ENCODE assay signal across 18 cellular contexts in genomic region chr7:75858430-75858829, GRCh38. TPM values are rescaled to one million over a fixed set of nuclear protein-coding genes. Genes with fewer than 3 reads are reported as not detected.
DNase-seq lines count a peak whose midpoint lies in the region; ATAC-seq, FAIRE-seq and TF ChIP-seq lines count a peak whose summit lies in the region.
"Had no signal": no experiment of that assay in that cellular context is flagged by ENCODE, and none has a peak within 500 bp of the region (broad histone marks: within the 10 kb centered on the region; RNA-seq: fewer than 3 reads in every experiment).

No MANE protein-coding gene starts in this region.

- CTCF ChIA-PET in activated CD8-positive, alpha-beta T cell treated with anti-CD3 and anti-CD28 coated beads for 36 hours (lab: Charles Lee) = no interaction called here
- CTCF ChIA-PET in activated CD8-positive, alpha-beta T cell treated with anti-CD3 and anti-CD28 coated beads, Interleukin-2, amount 10 ng/mL, durations not matched to agents 7 days and 5 days (lab: Charles Lee) = no interaction called here
- CTCF ChIA-PET in CD8-positive, alpha-beta T cell (lab: Charles Lee) = no interaction called here
- CTCF ChIA-PET in K562 (lab: Yijun Ruan, JAX; ENCODE audit: low intra/inter-chr PET ratio) = no interaction called here

- in situ Hi-C loops in K562 (cut with MboI) = no loop called here

- TF ChIP-seq EP300 in K562 (IDR thresholded peaks at IDR 0.05; ENCODE audit: low read length) = no peak

- no TSS peak for BruUV-seq in K562 (replicated peaks; lab: Mats Ljungman, UMichigan)

- no peaks in the 10 kb centered on the region for H3K36me3 ChIP-seq in CD8-positive, alpha-beta T cell (ENCODE audit: insufficient read depth, low read length)
- no peaks in the 10 kb centered on the region; the same call in 2 of the 3 replicates for H3K36me3 ChIP-seq in K562 (ENCODE audit: control insufficient read depth, insufficient read depth, low read length)

- peaks cover 4% of the 10 kb centered on the region for H3K4me1 Mint-ChIP-seq in activated CD8-positive, alpha-beta T cell treated with anti-CD3 and anti-CD28 coated beads for 36 hours (ENCODE audit: low read depth)
- no peaks in the 10 kb centered on the region for H3K4me1 Mint-ChIP-seq in activated CD8-positive, alpha-beta T cell treated with anti-CD3 and anti-CD28 coated beads, Interleukin-2, amount 10 ng/mL, durations not matched to agents 7 days and 5 days (ENCODE audit: low read depth)
- H3K4me1 Mint-ChIP-seq in CD8-positive, alpha-beta T cell (ENCODE audit: low read depth) = no peaks in the 10 kb centered on the region
- H3K4me1 Mint-ChIP-seq: CD8-positive, alpha-beta memory T cell; H9 had no signal

- no peak for TF ChIP-seq RAD21 in K562 (CRISPR knock-in tag; conservative IDR thresholded peaks at IDR 0.05 in 1 of 2, IDR thresholded peaks at IDR 0.05 in 1 of 2)

- POLR2A ChIA-PET in activated CD8-positive, alpha-beta T cell treated with anti-CD3 and anti-CD28 coated beads for 36 hours (lab: Charles Lee) = no interaction called here
- POLR2A ChIA-PET in activated CD8-positive, alpha-beta T cell treated with anti-CD3 and anti-CD28 coated beads, Interleukin-2, amount 10 ng/mL, durations not matched to agents 7 days and 5 days (lab: Charles Lee) = no interaction called here
- POLR2A ChIA-PET in CD8-positive, alpha-beta T cell (lab: Charles Lee) = no interaction called here
- POLR2A ChIA-PET in K562 (lab: Yijun Ruan, JAX) = no interaction called here

- ATAC-seq in activated CD8-positive, alpha-beta T cell treated with anti-CD3 and anti-CD28 coated beads for 36 hours = no peak
- no peak for ATAC-seq in activated CD8-positive, alpha-beta T cell treated with anti-CD3 and anti-CD28 coated beads, Interleukin-2, amount 10 ng/mL, durations not matched to agents 7 days and 5 days
- ATAC-seq in CD8-positive, alpha-beta T cell = no peak
- ATAC-seq in K562 (no peak), GM19463 (IDR thresholded peaks at IDR 0.05; ENCODE audit: unreplicated experiment) (no peak)

- H3K9me3 ChIP-seq in CD8-positive, alpha-beta T cell (ENCODE audit: low read length) = no peaks in the 10 kb centered on the region
- H3K9me3 ChIP-seq in K562 (replicated peaks; ENCODE audit: control insufficient read depth, insufficient read depth, low read depth, low read length) = no peaks in the 10 kb centered on the region

- no peaks in the 10 kb centered on the region for H3K9me3 Mint-ChIP-seq in activated CD8-positive, alpha-beta T cell treated with anti-CD3 and anti-CD28 coated beads for 36 hours
- H3K9me3 Mint-ChIP-seq in activated CD8-positive, alpha-beta T cell treated with anti-CD3 and anti-CD28 coated beads, Interleukin-2, amount 10 ng/mL, durations not matched to agents 7 days and 5 days (ENCODE audit: insufficient read depth) = no peaks in the 10 kb centered on the region
- H3K9me3 Mint-ChIP-seq in CD8-positive, alpha-beta T cell = no peaks in the 10 kb centered on the region
- H3K9me3 Mint-ChIP-seq: H9 had no signal

- H3K27me3 Mint-ChIP-seq in activated CD8-positive, alpha-beta T cell treated with anti-CD3 and anti-CD28 coated beads for 36 hours = peaks cover 4% of the 10 kb centered on the region
- H3K27me3 Mint-ChIP-seq in activated CD8-positive, alpha-beta T cell treated with anti-CD3 and anti-CD28 coated beads, Interleukin-2, amount 10 ng/mL, durations not matched to agents 7 days and 5 days (ENCODE audit: low read depth) = peaks cover 7% of the 10 kb centered on the region
- peaks cover 4% of the 10 kb centered on the region for H3K27me3 Mint-ChIP-seq in CD8-positive, alpha-beta T cell (ENCODE audit: low read depth)

- no peak overlapping the region for H3K9ac ChIP-seq in K562 (ENCODE audit: insufficient read depth in 1 of 2, low read depth in 2 of 2, low read length in 2 of 2)

- H3K4me2 ChIP-seq in K562 (ENCODE audit: insufficient read depth, low read length) = no peak overlapping the region

- no peaks in the 10 kb centered on the region for H3K4me1 ChIP-seq in CD8-positive, alpha-beta T cell (ENCODE audit: insufficient read depth, low read length)
- H3K4me1 ChIP-seq in K562 (replicated peaks in 1 of 2; ENCODE audit: control insufficient read depth in 2 of 2, insufficient read depth in 2 of 2, low read length in 2 of 2) = no peaks in the 10 kb centered on the region
- H3K4me1 ChIP-seq: Caco-2 had no signal

- intact Hi-C loops in activated CD8-positive, alpha-beta T cell treated with anti-CD3 and anti-CD28 coated beads for 36 hours (cut with micrococcal nuclease) = no loop called here
- intact Hi-C loops in CD8-positive, alpha-beta T cell (cut with DNase I, micrococcal nuclease) = no loop called here
- intact Hi-C loops in K562 (cut with micrococcal nuclease) = no loop called here

- no peaks in the 10 kb centered on the region for H3K79me2 ChIP-seq in K562 (ENCODE audit: control insufficient read depth, insufficient read depth, low read length)

- no peak overlapping the region for H3K27ac ChIP-seq in CD8-positive, alpha-beta T cell (ENCODE audit: low read depth, low read length)
- H3K27ac ChIP-seq in K562 (ENCODE audit: extremely low read depth, low read depth, low read length) = no peak overlapping the region

- no peaks in the 10 kb centered on the region for H3K9me1 ChIP-seq in K562 (ENCODE audit: control insufficient read depth, insufficient read depth, low read length)

- FAIRE-seq in A204.1 (lab: Jason Lieb, UNC) (peak; percentile 40), K562 (lab: Jason Lieb, UNC) (no peak)
- FAIRE-seq: GM18507 had no signal

- H3K36me3 Mint-ChIP-seq in activated CD8-positive, alpha-beta T cell treated with anti-CD3 and anti-CD28 coated beads for 36 hours (ENCODE audit: low read depth) = no peaks in the 10 kb centered on the region
- H3K36me3 Mint-ChIP-seq in activated CD8-positive, alpha-beta T cell treated with anti-CD3 and anti-CD28 coated beads, Interleukin-2, amount 10 ng/mL, durations not matched to agents 7 days and 5 days (ENCODE audit: low read depth) = no peaks in the 10 kb centered on the region
- H3K36me3 Mint-ChIP-seq in CD8-positive, alpha-beta T cell = no peaks in the 10 kb centered on the region

- DNase-seq in activated CD8-positive, alpha-beta T cell treated with anti-CD3 and anti-CD28 coated beads for 36 hours = no peak
- DNase-seq in activated CD8-positive, alpha-beta T cell treated with anti-CD3 and anti-CD28 coated beads, Interleukin-2, amount 10 ng/mL, durations not matched to agents 7 days and 5 days = no peak
- no peak for DNase-seq in CD8-positive, alpha-beta T cell
- DNase-seq in K562 (ENCODE audit: extremely low read depth in 1 of 4, low spot score in 3 of 4) (no peak), NCI-H1105 (lab: John Stamatoyannopoulos, UW) (no peak), MV-4-11 (lab: John Stamatoyannopoulos, UW) (no peak)
- DNase-seq: 8988T; ACHN; C1 segment of cervical spinal cord; Caco-2; CD8-positive, alpha-beta memory T cell; DMS53; GOT3; H9 had no signal

- no peak overlapping the region for H2AFZ ChIP-seq in K562 (ENCODE audit: low read depth, low read length)

- peak overlapping the region; percentile 7 for H3K27ac Mint-ChIP-seq in activated CD8-positive, alpha-beta T cell treated with anti-CD3 and anti-CD28 coated beads for 36 hours
- H3K27ac Mint-ChIP-seq in activated CD8-positive, alpha-beta T cell treated with anti-CD3 and anti-CD28 coated beads, Interleukin-2, amount 10 ng/mL, durations not matched to agents 7 days and 5 days = no peak overlapping the region
- H3K27ac Mint-ChIP-seq in CD8-positive, alpha-beta T cell = no peak overlapping the region
- H3K27ac Mint-ChIP-seq: H9 had no signal

- no peak overlapping the region for H3K4me3 ChIP-seq in CD8-positive, alpha-beta T cell (ENCODE audit: low read depth, low read length)
- no peak overlapping the region for H3K4me3 ChIP-seq in K562

- H3K4me3 Mint-ChIP-seq in activated CD8-positive, alpha-beta T cell treated with anti-CD3 and anti-CD28 coated beads for 36 hours = no peak overlapping the region
- no peak overlapping the region for H3K4me3 Mint-ChIP-seq in activated CD8-positive, alpha-beta T cell treated with anti-CD3 and anti-CD28 coated beads, Interleukin-2, amount 10 ng/mL, durations not matched to agents 7 days and 5 days
- no peak overlapping the region for H3K4me3 Mint-ChIP-seq in CD8-positive, alpha-beta T cell
- H3K4me3 Mint-ChIP-seq: CD8-positive, alpha-beta memory T cell; H9 had no signal

- peak; percentile 76 for TF ChIP-seq CTCF in activated CD8-positive, alpha-beta T cell treated with anti-CD3 and anti-CD28 coated beads for 36 hours (IDR thresholded peaks at IDR 0.05)
- peak; percentile 15 for TF ChIP-seq CTCF in CD8-positive, alpha-beta T cell (IDR thresholded peaks at IDR 0.05)
- TF ChIP-seq CTCF in K562 (IDR thresholded peaks at IDR 0.05 in 2 of 3, conservative IDR thresholded peaks at IDR 0.05 in 1 of 3; ENCODE audit: insufficient read depth in 2 of 3, low read depth in 1 of 3, low read length in 3 of 3) = no peak

- no peak for TF ChIP-seq POLR2A in K562 (conservative IDR thresholded peaks at IDR 0.05)

- no peaks in the 10 kb centered on the region for H4K20me1 ChIP-seq in K562 (replicated peaks; ENCODE audit: control insufficient read depth, insufficient read depth, low read length)

- H3K27me3 ChIP-seq in CD8-positive, alpha-beta T cell (ENCODE audit: insufficient read depth, low read length) = no peaks in the 10 kb centered on the region
- H3K27me3 ChIP-seq in K562 (ENCODE audit: control insufficient read depth in 2 of 2, insufficient read depth in 2 of 2, low read length in 2 of 2) = no peaks in the 10 kb centered on the region

RNA-seq across cellular contexts. Expression of gene RHBDD2, which starts 20.4 kb away (rescaled TPM):
- total RNA-seq in activated CD8-positive, alpha-beta T cell treated with anti-CD3 and anti-CD28 coated beads for 36 hours = 10 to 100 TPM; 21.7 to 23.1 TPM
- total RNA-seq in activated CD8-positive, alpha-beta T cell treated with anti-CD3 and anti-CD28 coated beads, Interleukin-2, amount 10 ng/mL, durations not matched to agents 7 days and 5 days = 10 to 100 TPM; 18.1 to 18.4 TPM
- total RNA-seq in CD8-positive, alpha-beta T cell = 100 to 1,000 TPM; 167 to 173 TPM
- total RNA-seq in K562 (2011; cell fraction: chromatin; rRNA removed; ENCODE audit: low replicate concordance) = 22.0 and 61.8 TPM in 2 replicates
- total RNA-seq in K562 (2011; cell fraction: nucleolus; rRNA removed) = 61.1 and 68.0 TPM in 2 replicates
- total RNA-seq in K562 (2011; cell fraction: nucleoplasm; rRNA removed) = 53.5 and 72.0 TPM in 2 replicates
- 22.3 and 29.1 TPM in 2 replicates for total RNA-seq in K562 (2014; rRNA removed)
- total RNA-seq in K562 (2014; rRNA removed; fragmentation: Illumina TruSeq; extraction: Trizol) = 11.0 and 11.8 TPM in 2 replicates
- total RNA-seq in K562 (2015; rRNA removed; fragmentation: Illumina TruSeq; extraction: Trizol) = 14.5 and 14.9 TPM in 2 replicates
- 33.6 and 36.7 TPM in 2 replicates for total RNA-seq in K562 (2021)
- polyA plus RNA-seq in K562 (2011; rRNA removed) = 17.9 and 33.4 TPM in 2 replicates
- polyA plus RNA-seq in K562 (2011; cell fraction: cytosol; rRNA removed) = 31.3 and 72.7 TPM in 2 replicates
- 19.7 and 50.0 TPM in 2 replicates for polyA plus RNA-seq in K562 (2011; cell fraction: nucleus; rRNA removed)
- 37.9 and 107 TPM in 2 replicates for polyA plus RNA-seq in K562 (2012)
- polyA plus RNA-seq in K562 (2014; fragmentation: Illumina TruSeq; extraction: Trizol) = 23.8 and 45.5 TPM in 2 replicates
- polyA plus RNA-seq in K562 (2014; fragmentation: Nextera tagmentation; extraction: Ambion mirVana) = 1 to 10 TPM; 3.3 to 5.4 TPM
- polyA plus RNA-seq in K562 (2014; rRNA removed) = 20.1 and 20.9 TPM in 2 replicates
- 12.8 and 15.1 TPM in 2 replicates for polyA minus RNA-seq in K562 (2011; rRNA and poly(A)+ RNA removed)
- 20.8 and 31.7 TPM in 2 replicates for polyA minus RNA-seq in K562 (2011; cell fraction: cytosol; rRNA and poly(A)+ RNA removed)
- polyA minus RNA-seq in K562 (2011; cell fraction: nucleus; rRNA and poly(A)+ RNA removed) = 10.0 and 15.5 TPM in 2 replicates

RNA-seq across cellular contexts. Expression of gene CCL24, which starts 44.8 kb away (rescaled TPM):
- not detected for total RNA-seq in activated CD8-positive, alpha-beta T cell treated with anti-CD3 and anti-CD28 coated beads for 36 hours
- total RNA-seq in activated CD8-positive, alpha-beta T cell treated with anti-CD3 and anti-CD28 coated beads, Interleukin-2, amount 10 ng/mL, durations not matched to agents 7 days and 5 days = not detected
- not detected for total RNA-seq in CD8-positive, alpha-beta T cell
- total RNA-seq in K562 (2011; cell fraction: chromatin; rRNA removed; ENCODE audit: low replicate concordance) = 2.5 TPM in 1 of 2 replicates, not detected in the other
- 2.9 and 3.2 TPM in 2 replicates for total RNA-seq in K562 (2011; cell fraction: nucleolus; rRNA removed)
- total RNA-seq in K562 (2011; cell fraction: nucleoplasm; rRNA removed) = 2.6 TPM in 1 of 2 replicates, not detected in the other
- total RNA-seq in K562 (2014; rRNA removed) (0.45 and 1.0 TPM in 2 replicates), K562 (2014; rRNA removed; fragmentation: Illumina TruSeq; extraction: Trizol) (0.38 and 0.58 TPM in 2 replicates), K562 (2015; rRNA removed; fragmentation: Illumina TruSeq; extraction: Trizol) (1.8 TPM in 2 replicates), K562 (2021) (0.45 and 0.80 TPM in 2 replicates)
- polyA plus RNA-seq in K562 (2011; rRNA removed) (1.1 and 3.6 TPM in 2 replicates), K562 (2014; fragmentation: Illumina TruSeq; extraction: Trizol) (1.0 TPM in 2 replicates), K562 (2014; fragmentation: Nextera tagmentation; extraction: Ambion mirVana) (under 1 TPM in 1 of 2 experiments, not detected in 1; 0.85 TPM), K562 (2014; rRNA removed) (0.77 and 1.3 TPM in 2 replicates)
- polyA plus RNA-seq in K562 (2011; cell fraction: cytosol; rRNA removed) = 1.7 and 10.5 TPM in 2 replicates
- polyA plus RNA-seq in K562 (2011; cell fraction: nucleus; rRNA removed) = 2.2 TPM in 1 of 2 replicates, not detected in the other
- polyA plus RNA-seq in K562 (2012) = 0.92 and 1.1 TPM in 2 replicates
- 0.42 and 2.8 TPM in 2 replicates for polyA minus RNA-seq in K562 (2011; rRNA and poly(A)+ RNA removed)
- not detected in 2 replicates for polyA minus RNA-seq in K562 (2011; cell fraction: cytosol; rRNA and poly(A)+ RNA removed)
- polyA minus RNA-seq in K562 (2011; cell fraction: nucleus; rRNA and poly(A)+ RNA removed) = not detected in 2 replicates
- total RNA-seq: Caco-2; CD8-positive, alpha-beta memory T cell; Daoy; H9 had no signal
- polyA plus RNA-seq: CD8-positive, alpha-beta memory T cell had no signal

RNA-seq across cellular contexts. Expression of gene POR, which starts 56.5 kb away (rescaled TPM):
- 10 to 100 TPM; 22.8 to 25.2 TPM for total RNA-seq in activated CD8-positive, alpha-beta T cell treated with anti-CD3 and anti-CD28 coated beads for 36 hours
- total RNA-seq in activated CD8-positive, alpha-beta T cell treated with anti-CD3 and anti-CD28 coated beads, Interleukin-2, amount 10 ng/mL, durations not matched to agents 7 days and 5 days = 10 to 100 TPM; 31.8 to 32.2 TPM
- total RNA-seq in CD8-positive, alpha-beta T cell = 10 to 100 TPM; 64.4 to 66.7 TPM
- total RNA-seq in K562 (2011; cell fraction: chromatin; rRNA removed; ENCODE audit: low replicate concordance) = 102 and 236 TPM in 2 replicates
- total RNA-seq in K562 (2011; cell fraction: nucleolus; rRNA removed) = 297 and 329 TPM in 2 replicates
- 126 and 148 TPM in 2 replicates for total RNA-seq in K562 (2011; cell fraction: nucleoplasm; rRNA removed)
- total RNA-seq in K562 (2014; rRNA removed) (137 and 192 TPM in 2 replicates), K562 (2014; rRNA removed; fragmentation: Illumina TruSeq; extraction: Trizol) (36.0 and 53.7 TPM in 2 replicates), K562 (2015; rRNA removed; fragmentation: Illumina TruSeq; extraction: Trizol) (40.8 and 42.0 TPM in 2 replicates), K562 (2021) (138 and 142 TPM in 2 replicates)
- polyA plus RNA-seq in K562 (2011; rRNA removed) (33.8 and 51.7 TPM in 2 replicates), K562 (2014; fragmentation: Illumina TruSeq; extraction: Trizol) (75.6 and 89.8 TPM in 2 replicates), K562 (2014; fragmentation: Nextera tagmentation; extraction: Ambion mirVana) (10 to 100 TPM in 1 of 2 experiments, 1 to 10 TPM in 1; 4.7 to 10.6 TPM), K562 (2014; rRNA removed) (67.5 and 76.6 TPM in 2 replicates)
- polyA plus RNA-seq in K562 (2011; cell fraction: cytosol; rRNA removed) = 42.7 and 139 TPM in 2 replicates
- polyA plus RNA-seq in K562 (2011; cell fraction: nucleus; rRNA removed) = 158 and 263 TPM in 2 replicates
- 72.0 and 103 TPM in 2 replicates for polyA plus RNA-seq in K562 (2012)
- 24.0 and 27.0 TPM in 2 replicates for polyA minus RNA-seq in K562 (2011; rRNA and poly(A)+ RNA removed)
- 76.6 and 85.5 TPM in 2 replicates for polyA minus RNA-seq in K562 (2011; cell fraction: cytosol; rRNA and poly(A)+ RNA removed)
- 41.2 and 50.2 TPM in 2 replicates for polyA minus RNA-seq in K562 (2011; cell fraction: nucleus; rRNA and poly(A)+ RNA removed)

Comparison
In these comparisons a context has a peak if more than half of its experiments do, and no peak if none do; other contexts are left out.
1. CTCF ChIP-seq: peak in activated CD8-positive, alpha-beta T cell treated with anti-CD3 and anti-CD28 coated beads for 36 hours (single experiment) and CD8-positive, alpha-beta T cell (single experiment); none in K562 (0 of 3).